8 cellular contexts compared by ENCODE assay signal in genomic region chr19:4343056-4343844, GRCh38. TPM values are rescaled to one million over a fixed set of nuclear protein-coding genes. Genes with fewer than 3 reads are reported as not detected.
DNase-seq lines count a peak whose midpoint lies in the region; ATAC-seq and TF ChIP-seq lines count a peak whose summit lies in the region.

Gene MPND, plus strand, starts transcription at chr19:4343562. Its CDS starts 32 bp downstream, at chr19:4343594.

- no peaks in the 10 kb centered on the region for H3K9me3 Mint-ChIP-seq in activated naive CD8-positive, alpha-beta T cell treated with anti-CD3 and anti-CD28 coated beads, Interleukin-2, amount 10 ng/mL, durations not matched to agents 7 days and 5 days
- H3K9me3 Mint-ChIP-seq in type B pancreatic cell = no peaks in the 10 kb centered on the region

- H3K9ac ChIP-seq in HCT116 (ENCODE audit: low read length) = peak within 1 kb of the TSS; percentile 77

- H3K27me3 Mint-ChIP-seq in activated naive CD8-positive, alpha-beta T cell treated with anti-CD3 and anti-CD28 coated beads, Interleukin-2, amount 10 ng/mL, durations not matched to agents 7 days and 5 days = no peaks in the 10 kb centered on the region
- peaks cover 5% of the 10 kb centered on the region for H3K27me3 Mint-ChIP-seq in type B pancreatic cell

- RAD21 ChIA-PET in HCT116 (lab: Charles Lee; ENCODE audit: low non-redundant PET in 1 of 2, low total read pairs in 2 of 2, uncharacterized antibody in 2 of 2, unreplicated experiment in 2 of 2) = interaction anchor here (0.8 to 1.5 kb wide), 4 partner anchors 9 to 76 kb away, joined by 3 to 10 read pairs (median 3); no protein-coding TSS in a partner anchor

- TF ChIP-seq RAD21 in HCT116 (IDR thresholded peaks at IDR 0.05; ENCODE audit: low read depth) = no peak

- DNase-seq in GM04504 (ENCODE audit: low read depth) (peak; percentile 56), HCT116 (ENCODE audit: low read depth, low spot score) (peak; percentile 50), MV-4-11 (lab: John Stamatoyannopoulos, UW) (peak; percentile 54), SW 1271 (lab: John Stamatoyannopoulos, UW) (peak; percentile 66 to 71), cardiac muscle cell (ENCODE audit: low read depth in 1 of 2, low spot score in 1 of 2) (peak; percentile 86 to 95), pons (ENCODE audit: low spot score) (peak; percentile 91), type B pancreatic cell (ENCODE audit: extremely low spot score, unreplicated experiment) (peak; percentile 96)
- DNase-seq in activated naive CD8-positive, alpha-beta T cell treated with anti-CD3 and anti-CD28 coated beads, Interleukin-2, amount 10 ng/mL, durations not matched to agents 7 days and 5 days = peak; percentile 99

- peaks cover 18% of the 10 kb centered on the region for H3K4me1 Mint-ChIP-seq in activated naive CD8-positive, alpha-beta T cell treated with anti-CD3 and anti-CD28 coated beads, Interleukin-2, amount 10 ng/mL, durations not matched to agents 7 days and 5 days
- peaks cover 5% of the 10 kb centered on the region for H3K4me1 Mint-ChIP-seq in type B pancreatic cell (ENCODE audit: unreplicated experiment)

- no TSS peak for BruUV-seq in HCT116 (replicated peaks; lab: Mats Ljungman, UMichigan)

- H3K27me3 ChIP-seq in HCT116 (ENCODE audit: insufficient read depth, low read length) = no peaks in the 10 kb centered on the region
- no peaks in the 10 kb centered on the region for H3K27me3 ChIP-seq in cardiac muscle cell

- H3K27ac ChIP-seq in HCT116 (ENCODE audit: low read depth, low read length) (peak within 1 kb of the TSS; percentile 86), cardiac muscle cell (peak within 1 kb of the TSS; percentile 89)

- H3K9me3 ChIP-seq in HCT116 (ENCODE audit: control insufficient read depth in 1 of 2, insufficient read depth in 1 of 2, low read depth in 1 of 2, low read length in 2 of 2) (no peaks in the 10 kb centered on the region), cardiac muscle cell (ENCODE audit: low read depth) (no peaks in the 10 kb centered on the region)

- H3K9me2 ChIP-seq in HCT116 (ENCODE audit: insufficient read depth) = no peaks in the 10 kb centered on the region

- TF ChIP-seq CTCF in HCT116 (IDR thresholded peaks at IDR 0.05 in 2 of 3, conservative IDR thresholded peaks at IDR 0.05 in 1 of 3; ENCODE audit: borderline replicate concordance in 1 of 3, insufficient read depth in 1 of 3, low read depth in 2 of 3, low read length in 2 of 3) (peak in 2 of 3 experiments; percentile 5 to 21; a peak in 1 of 6 replicates), cardiac muscle cell (IDR thresholded peaks at IDR 0.05; ENCODE audit: low read depth, low read length) (peak; percentile 35), type B pancreatic cell (conservative IDR thresholded peaks at IDR 0.05) (peak; percentile 38)

- H3K36me3 Mint-ChIP-seq in activated naive CD8-positive, alpha-beta T cell treated with anti-CD3 and anti-CD28 coated beads, Interleukin-2, amount 10 ng/mL, durations not matched to agents 7 days and 5 days = peaks cover 12% of the 10 kb centered on the region
- H3K36me3 Mint-ChIP-seq in type B pancreatic cell = peaks cover 9% of the 10 kb centered on the region

- H3K4me3 Mint-ChIP-seq in activated naive CD8-positive, alpha-beta T cell treated with anti-CD3 and anti-CD28 coated beads, Interleukin-2, amount 10 ng/mL, durations not matched to agents 7 days and 5 days = peak within 1 kb of the TSS; percentile 91
- peak within 1 kb of the TSS; percentile 92 for H3K4me3 Mint-ChIP-seq in type B pancreatic cell

- POLR2A ChIA-PET in HCT116 (lab: Charles Lee) = interaction anchor here (0.8 to 1.6 kb wide), 17 partner anchors 9 to 128 kb away, joined by 3 to 11 read pairs (median 5); partner anchors contain the start of genes CHAF1A, FSD1 and YJU2
- POLR2A ChIA-PET in activated naive CD8-positive, alpha-beta T cell treated with anti-CD3 and anti-CD28 coated beads, Interleukin-2, amount 10 ng/mL, durations not matched to agents 7 days and 5 days (lab: Charles Lee) = interaction anchor here (0.5 to 3.6 kb wide), 35 partner anchors 9 to 847 kb away, joined by 3 to 30 read pairs (median 4); partner anchors contain the start of genes CHAF1A, FSD1, HDGFL2 and SH3GL1

- peak; percentile 79 for ATAC-seq in HCT116
- peak; percentile 61 for ATAC-seq in activated naive CD8-positive, alpha-beta T cell treated with anti-CD3 and anti-CD28 coated beads, Interleukin-2, amount 10 ng/mL, durations not matched to agents 7 days and 5 days (ENCODE audit: low read depth)

- H2AFZ ChIP-seq in HCT116 (ENCODE audit: low read depth, low read length, poor library complexity, severe bottlenecking) = peak within 1 kb of the TSS; percentile 62

- peak within 1 kb of the TSS; percentile 97 for H3K4me2 ChIP-seq in HCT116 (ENCODE audit: low read length)

- H4K20me1 ChIP-seq in HCT116 (ENCODE audit: insufficient read depth) = no peaks in the 10 kb centered on the region

- H3K79me2 ChIP-seq in HCT116 (ENCODE audit: insufficient read depth, low read length) = no peaks in the 10 kb centered on the region; the same call in 1 of the 2 replicates

- H3K4me1 ChIP-seq in HCT116 (ENCODE audit: control insufficient read depth in 1 of 2, insufficient read depth in 2 of 2, low read length in 2 of 2) (peaks cover 7 to 18% of the 10 kb centered on the region in 2 experiments), cardiac muscle cell (ENCODE audit: low read depth) (peaks cover 11% of the 10 kb centered on the region)

- H3K36me3 ChIP-seq in HCT116 (ENCODE audit: control insufficient read depth in 1 of 2, insufficient read depth in 2 of 2, low read length in 2 of 2) = peaks cover 0 to 5% of the 10 kb centered on the region in 2 experiments; a peak in 2 of 4 replicates
- peaks cover 4% of the 10 kb centered on the region for H3K36me3 ChIP-seq in cardiac muscle cell

- H3K4me3 ChIP-seq in HCT116 (replicated peaks in 1 of 2; ENCODE audit: low read depth in 1 of 2, low read length in 2 of 2) (peak within 1 kb of the TSS; percentile 69 to 75), cardiac muscle cell (peak within 1 kb of the TSS; percentile 62)

- intact Hi-C loops in HCT116 (cut with micrococcal nuclease) = loop anchor here (2.0 kb wide), 1 partner anchor 32 kb away; no protein-coding TSS in a partner anchor

- CTCF ChIA-PET in HCT116 (lab: Charles Lee) = interaction anchor here (0.6 to 3.0 kb wide), 8 partner anchors 9 to 128 kb away, joined by 3 to 47 read pairs (median 4); partner anchors contain the start of genes CHAF1A, HDGFL2 and YJU2

- H3K27ac Mint-ChIP-seq in activated naive CD8-positive, alpha-beta T cell treated with anti-CD3 and anti-CD28 coated beads, Interleukin-2, amount 10 ng/mL, durations not matched to agents 7 days and 5 days = peak within 1 kb of the TSS; percentile 95
- H3K27ac Mint-ChIP-seq in type B pancreatic cell = peak within 1 kb of the TSS; percentile 98

- peak; percentile 50 for TF ChIP-seq POLR2A in HCT116 (IDR thresholded peaks at IDR 0.05; ENCODE audit: borderline replicate concordance, extremely low read depth, insufficient read depth, insufficient read length)

TF ChIP-seq in HCT116, 20 proteins besides CTCF, POLR2A, EP300 and RAD21:
- no peak for TF ChIP-seq FOSL1 (IDR thresholded peaks at IDR 0.05; ENCODE audit: low read depth)
- peak; percentile 48; the same call in 1 of the 2 replicates for TF ChIP-seq POLR2AphosphoS5 (IDR thresholded peaks at IDR 0.05; ENCODE audit: low read depth, low read length)
- TF ChIP-seq CEBPB (IDR thresholded peaks at IDR 0.05; ENCODE audit: low read depth) = no peak
- TF ChIP-seq ZFX (IDR thresholded peaks at IDR 0.05) = no peak; the same call in 1 of the 2 replicates
- TF ChIP-seq SIN3A (IDR thresholded peaks at IDR 0.05; ENCODE audit: low read depth) = 0 out of 2 replicates have a peak, but pooled peaks have one; percentile 24
- TF ChIP-seq, protein P1, sequence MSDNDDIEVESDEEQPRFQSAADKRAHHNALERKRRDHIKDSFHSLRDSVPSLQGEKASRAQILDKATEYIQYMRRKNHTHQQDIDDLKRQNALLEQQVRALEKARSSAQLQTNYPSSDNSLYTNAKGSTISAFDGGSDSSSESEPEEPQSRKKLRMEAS (IDR thresholded peaks at IDR 0.05) = peak; percentile 74; the same call in 1 of the 2 replicates
- peak; percentile 77 for TF ChIP-seq YY1 (IDR thresholded peaks at IDR 0.05; ENCODE audit: extremely low read depth, insufficient replicate concordance, low read depth, low read length)
- TF ChIP-seq ZNF274 (IDR thresholded peaks at IDR 0.05; ENCODE audit: low read depth, low read length) = no peak

RNA-seq across cellular contexts. Expression of gene MPND, which starts in this region (rescaled TPM):
- total RNA-seq in HCT116 (2021; ENCODE audit: unreplicated experiment) (24.3 TPM), cardiac muscle cell (14.4 and 19.8 TPM in 2 replicates), type B pancreatic cell (ENCODE audit: low replicate concordance) (43.5 and 43.6 TPM in 2 replicates)
- 22.9 and 27.3 TPM in 2 replicates for polyA plus RNA-seq in HCT116 (2012)
- total RNA-seq in activated naive CD8-positive, alpha-beta T cell treated with anti-CD3 and anti-CD28 coated beads, Interleukin-2, amount 10 ng/mL, durations not matched to agents 7 days and 5 days = 10 to 100 TPM; 23.7 to 26.2 TPM
- 19.2 and 24.3 TPM in 2 replicates for polyA plus RNA-seq in cardiac muscle cell

Comparison
In these comparisons a context has a peak if more than half of its experiments do, and no peak if none do; other contexts are left out.
1. Peak in every context shown above with its lines: DNase-seq, ATAC-seq, H3K4me3 ChIP-seq and H3K27ac ChIP-seq.